Comparison of ENCODE assay signal across 2 cellular contexts in the genomic region with DNA sequence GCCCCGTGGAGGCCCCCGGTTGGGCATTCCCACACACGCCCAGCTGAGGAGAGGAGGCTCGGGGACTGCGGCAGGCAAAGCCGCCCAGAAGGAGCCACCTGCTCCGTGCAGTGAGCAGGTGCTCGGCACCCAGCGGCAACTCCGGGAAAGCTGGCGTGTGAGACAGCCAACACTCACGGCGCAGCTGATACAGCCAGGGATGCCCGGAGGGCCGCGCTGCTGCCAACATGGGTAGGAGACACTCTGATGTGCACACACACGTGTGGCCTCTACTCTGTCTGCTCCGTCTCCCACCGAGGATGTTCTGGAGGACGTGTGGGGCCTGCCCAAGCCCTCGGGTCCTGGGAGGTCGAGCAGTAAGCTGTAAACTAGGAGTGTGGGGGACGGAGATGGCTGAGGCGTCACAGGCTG.
TF ChIP-seq lines count a peak whose summit lies in the region.

No MANE protein-coding gene starts in this region.

TF ChIP-seq in IMR-90, 13 proteins besides CTCF, POLR2A, EP300 and RAD21:
- no peak for TF ChIP-seq SMC3 (IDR thresholded peaks at IDR 0.05; ENCODE audit: low read depth, low read length)
- TF ChIP-seq, protein P1, sequence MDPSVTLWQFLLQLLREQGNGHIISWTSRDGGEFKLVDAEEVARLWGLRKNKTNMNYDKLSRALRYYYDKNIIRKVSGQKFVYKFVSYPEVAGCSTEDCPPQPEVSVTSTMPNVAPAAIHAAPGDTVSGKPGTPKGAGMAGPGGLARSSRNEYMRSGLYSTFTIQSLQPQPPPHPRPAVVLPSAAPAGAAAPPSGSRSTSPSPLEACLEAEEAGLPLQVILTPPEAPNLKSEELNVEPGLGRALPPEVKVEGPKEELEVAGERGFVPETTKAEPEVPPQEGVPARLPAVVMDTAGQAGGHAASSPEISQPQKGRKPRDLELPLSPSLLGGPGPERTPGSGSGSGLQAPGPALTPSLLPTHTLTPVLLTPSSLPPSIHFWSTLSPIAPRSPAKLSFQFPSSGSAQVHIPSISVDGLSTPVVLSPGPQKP (IDR thresholded peaks at IDR 0.05; ENCODE audit: borderline replicate concordance, low read depth, low read length), result no peak

TF ChIP-seq in K562, 482 proteins besides CTCF, POLR2A, EP300 and RAD21:
- TF ChIP-seq SRSF1 (IDR thresholded peaks at IDR 0.05; ENCODE audit: low read depth, low read length) (no peak), MXI1 (IDR thresholded peaks at IDR 0.05; ENCODE audit: low read depth, low read length) (no peak)
- TF ChIP-seq, protein P2, sequence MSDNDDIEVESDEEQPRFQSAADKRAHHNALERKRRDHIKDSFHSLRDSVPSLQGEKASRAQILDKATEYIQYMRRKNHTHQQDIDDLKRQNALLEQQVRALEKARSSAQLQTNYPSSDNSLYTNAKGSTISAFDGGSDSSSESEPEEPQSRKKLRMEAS (CRISPR knock-in tag; IDR thresholded peaks at IDR 0.05), result peak; percentile 26; the same call in 1 of the 2 replicates
